Comparison of ENCODE assay signal across 11 cellular contexts in the genomic region with DNA sequence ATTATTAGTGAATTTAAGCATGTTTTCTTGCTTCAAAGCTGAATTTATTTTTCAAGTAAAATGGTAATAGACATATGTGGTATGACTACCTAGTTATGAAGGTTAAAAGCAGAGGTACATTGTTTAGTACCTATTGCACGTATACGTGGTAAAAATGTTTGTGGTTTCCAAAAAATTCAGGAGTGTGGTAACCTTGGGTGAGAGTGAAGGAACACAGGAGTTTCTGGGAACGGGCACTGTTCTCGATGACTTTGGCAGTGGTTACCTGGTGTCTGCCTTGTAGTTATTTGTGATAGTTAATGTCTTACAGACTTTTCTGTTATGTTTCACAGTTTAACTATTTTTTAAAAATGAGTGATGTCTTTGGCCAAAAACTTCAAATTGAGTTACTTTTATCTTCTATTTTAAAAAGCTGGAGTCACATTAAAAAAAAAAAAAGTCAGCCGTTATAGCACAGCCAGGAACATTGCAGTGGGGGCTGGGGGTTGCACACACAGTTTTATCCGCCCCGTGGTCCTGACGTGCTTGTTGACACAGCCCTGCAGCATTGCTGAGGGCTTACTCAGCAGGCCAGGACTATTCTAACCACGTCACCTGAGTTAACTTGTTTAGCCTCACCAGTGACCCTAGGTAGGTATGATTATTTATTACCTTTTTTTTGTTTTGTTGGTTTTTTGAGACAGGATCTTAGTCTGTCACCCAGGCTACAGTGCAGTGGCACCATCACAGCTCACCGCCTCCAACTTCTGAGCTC. TPM values are rescaled to one million over a fixed set of nuclear protein-coding genes. Genes with fewer than 3 reads are reported as not detected.
DNase-seq lines count a peak whose midpoint lies in the region; TF ChIP-seq lines count a peak whose summit lies in the region.
"Had no signal": no experiment of that assay in that cellular context is flagged by ENCODE, and none has a peak within 500 bp of the region (broad histone marks: within the 10 kb centered on the region; RNA-seq: fewer than 3 reads in every experiment).

No MANE protein-coding gene starts in this region.

- H3K27ac ChIP-seq in stomach (peak overlapping the region; percentile 7 to 73 (median 71)), suprapubic skin (no peak overlapping the region)
- H3K27ac ChIP-seq in effector memory CD4-positive, alpha-beta T cell (ENCODE audit: insufficient read depth, low read length, poor library complexity, severe bottlenecking): no peak overlapping the region

- TF ChIP-seq POLR2A in stomach (IDR thresholded peaks at IDR 0.05) (no peak), suprapubic skin (IDR thresholded peaks at IDR 0.05) (no peak)

- intact Hi-C loops in stomach (cut with DNase I; ENCODE audit: low total_unique reads): no loop called here

- H3K9me3 ChIP-seq in stomach (no peaks in the 10 kb centered on the region), suprapubic skin (no peaks in the 10 kb centered on the region)
- no peaks in the 10 kb centered on the region for H3K9me3 ChIP-seq in effector memory CD4-positive, alpha-beta T cell (ENCODE audit: control insufficient read depth, low read length)
- H3K9me3 ChIP-seq: mucosa of descending colon had no signal

- H3K4me3 ChIP-seq in stomach: no peak overlapping the region
- H3K4me3 ChIP-seq in effector memory CD4-positive, alpha-beta T cell (ENCODE audit: insufficient read depth, low read depth, low read length, poor library complexity, severe bottlenecking): no peak overlapping the region
- H3K4me3 ChIP-seq in suprapubic skin: no peak overlapping the region
- H3K4me3 ChIP-seq: K562, mucosa of descending colon had no signal

- DNase-seq in HuH-7.5 (ENCODE audit: low spot score) (peak; percentile 78), astrocyte of the hippocampus (ENCODE audit: low read depth, low spot score) (peak; percentile 96), iris pigment epithelial cell (ENCODE audit: low read depth) (peak; percentile 96), stomach (peak; percentile 70), suprapubic skin (ENCODE audit: low spot score in 2 of 2) (no peak), NCI-H526 treated with DMSO at 0.1 percent for 48 hours (lab: John Stamatoyannopoulos, UW) (no peak), DMS53 treated with DMSO at 0.1 percent for 48 hours (lab: John Stamatoyannopoulos, UW; ENCODE audit: unreplicated experiment) (no peak)
- no peak for DNase-seq in effector memory CD4-positive, alpha-beta T cell
- DNase-seq: activated CD4-positive, alpha-beta memory T cell treated with anti-CD3 and anti-CD28 coated beads for 36 hours; mucosa of descending colon had no signal

- WGBS in stomach, 5 donors: 40 to 59% (median 49%) methylated on average over 10 of the region's 10 CpGs
- 81% methylated on average over 10 of the region's 10 CpGs for WGBS in suprapubic skin

- H3K36me3 ChIP-seq in stomach (peaks cover 13 to 96% (median 92%) of the 10 kb centered on the region in 4 donors), suprapubic skin (peaks cover 61% of the 10 kb centered on the region)
- H3K36me3 ChIP-seq in effector memory CD4-positive, alpha-beta T cell (ENCODE audit: control insufficient read depth, insufficient read depth, low read length): peaks cover 67% of the 10 kb centered on the region

- TF ChIP-seq EP300 in stomach (IDR thresholded peaks at IDR 0.05) (no peak), suprapubic skin (IDR thresholded peaks at IDR 0.05) (no peak)

- TF ChIP-seq CTCF in stomach (IDR thresholded peaks at IDR 0.05): no peak
- no peak for TF ChIP-seq CTCF in suprapubic skin (IDR thresholded peaks at IDR 0.05)

- H3K27me3 ChIP-seq in stomach (no peaks in the 10 kb centered on the region), suprapubic skin (no peaks in the 10 kb centered on the region)
- no peaks in the 10 kb centered on the region for H3K27me3 ChIP-seq in effector memory CD4-positive, alpha-beta T cell (replicated peaks; ENCODE audit: control insufficient read depth, insufficient read depth, low read length, poor library complexity, severe bottlenecking)

- peaks cover 0 to 23% (median 14%) of the 10 kb centered on the region in 4 donors for H3K4me1 ChIP-seq in stomach
- H3K4me1 ChIP-seq in effector memory CD4-positive, alpha-beta T cell (ENCODE audit: control insufficient read depth, insufficient read depth, low read length, poor library complexity, severe bottlenecking): no peaks in the 10 kb centered on the region
- H3K4me1 ChIP-seq in suprapubic skin: peaks cover 5% of the 10 kb centered on the region

RNA-seq across cellular contexts. Expression of gene JPT2, which starts 10.9 kb away (rescaled TPM):
- total RNA-seq in stomach (100 to 1,000 TPM in 1 of 5 donors, 10 to 100 TPM in 4; 13.4 to 118 (median 49.3) TPM), suprapubic skin (10 to 100 TPM; 22.6 to 59.2 (median 35.0) TPM)
- 10 to 100 TPM; 24.3 to 34.4 (median 24.4) TPM for polyA plus RNA-seq in stomach

RNA-seq across cellular contexts. Expression of gene MAPK8IP3, which starts 17.0 kb away (rescaled TPM):
- total RNA-seq in stomach (100 to 1,000 TPM in 3 of 5 donors, 10 to 100 TPM in 2; 42.6 to 320 (median 133) TPM), suprapubic skin (100 to 1,000 TPM in 1 of 4 donors, 10 to 100 TPM in 3; 56.0 to 206 (median 82.1) TPM)
- polyA plus RNA-seq in stomach: 10 to 100 TPM; 10.1 to 38.9 (median 29.9) TPM

Comparison
In these comparisons a context has a peak if more than half of its experiments do, and no peak if none do; other contexts are left out.
1. DNase-seq: peak in HuH-7.5 (single experiment), astrocyte of the hippocampus (single experiment), iris pigment epithelial cell (single experiment) and stomach (single experiment); none in effector memory CD4-positive, alpha-beta T cell (0 of 3), suprapubic skin (0 of 2), NCI-H526 treated with DMSO at 0.1 percent for 48 hours (single experiment) and DMS53 treated with DMSO at 0.1 percent for 48 hours (single experiment).
2. H3K27ac ChIP-seq: peak in stomach (5 of 5); none in effector memory CD4-positive, alpha-beta T cell (single experiment) and suprapubic skin (single experiment).